Comparison of ENCODE assay signal across 8 cellular contexts in the genomic region with DNA sequence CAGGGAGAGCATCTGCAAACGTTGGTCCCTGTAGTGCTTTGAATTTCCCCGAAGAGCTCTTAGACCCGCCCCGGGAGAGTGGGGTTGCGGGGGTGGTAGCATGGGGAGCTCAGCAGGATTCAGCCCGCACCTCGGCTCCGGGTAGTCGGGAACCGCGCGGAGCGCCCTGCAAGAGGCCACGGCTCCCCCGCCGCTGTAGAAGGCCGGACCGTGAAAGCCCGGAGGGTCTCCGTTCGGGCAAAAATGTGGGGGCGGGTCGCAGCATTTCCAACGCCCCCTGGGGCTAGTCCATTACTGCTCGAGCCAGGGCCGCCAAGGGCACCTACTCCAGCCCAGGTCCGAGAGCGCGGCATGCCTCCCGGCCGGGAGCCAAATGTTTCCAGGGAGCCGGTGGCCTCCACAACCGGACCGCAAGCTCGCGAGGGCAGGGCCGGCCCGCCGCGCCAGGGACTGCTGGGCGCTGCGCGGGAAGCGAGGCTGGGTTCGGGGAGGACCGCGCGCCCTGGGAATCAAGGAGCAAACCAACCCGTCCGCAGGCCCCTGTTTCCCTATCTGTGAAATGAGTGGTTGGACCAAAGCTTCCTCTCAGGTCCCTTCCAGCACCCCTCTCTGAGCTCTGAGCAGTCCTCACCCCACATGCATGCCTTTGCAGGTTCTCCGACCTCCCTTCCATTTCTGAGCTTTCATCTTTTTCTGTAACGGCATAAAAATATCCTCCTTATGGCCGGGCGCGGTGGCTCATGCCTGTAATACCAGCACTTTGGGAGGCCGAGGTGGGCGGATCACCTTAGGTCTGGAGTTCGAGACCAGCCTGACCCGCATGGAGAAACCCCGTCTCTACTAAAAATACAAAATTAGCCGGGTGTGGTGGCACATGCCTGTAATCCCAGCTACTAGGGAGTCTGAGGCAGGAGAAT. TPM values are rescaled to one million over a fixed set of nuclear protein-coding genes. Genes with fewer than 3 reads are reported as not detected.
DNase-seq lines count a peak whose midpoint lies in the region; ATAC-seq and TF ChIP-seq lines count a peak whose summit lies in the region.

No MANE protein-coding gene starts in this region.

- peak; percentile 8 for TF ChIP-seq POLR2A in prostate gland (IDR thresholded peaks at IDR 0.05)

- H3K4me1 ChIP-seq in right atrium auricular region: peaks cover 0 to 38% of the 10 kb centered on the region in 2 donors
- H3K4me1 ChIP-seq in prostate gland (replicated peaks): peaks cover 16% of the 10 kb centered on the region

- intact Hi-C loops in prostate gland (cut with DNase I): loop anchor here (5.0 kb wide), 1 partner anchor 71 kb away; the partner anchor contains the start of gene EPHX1

- WGBS in prostate gland: 7% methylated on average over 60 of the region's 61 CpGs

- H3K36me3 ChIP-seq in right atrium auricular region (no peaks in the 10 kb centered on the region), prostate gland (no peaks in the 10 kb centered on the region)

- peak overlapping the region; percentile 97 for H3K27ac ChIP-seq in angular gyrus (ENCODE audit: low read depth, low read length)
- H3K27ac ChIP-seq in right atrium auricular region: peak overlapping the region; percentile 85 to 92
- peak overlapping the region; percentile 94 to 95 for H3K27ac ChIP-seq in prostate gland

- H3K4me3 ChIP-seq in right atrium auricular region (peak overlapping the region; percentile 96 to 99), prostate gland (peak overlapping the region; percentile 78 to 86)

- peak; percentile 12 for ATAC-seq in HG02970 (IDR thresholded peaks at IDR 0.05; ENCODE audit: low FRiP score, unreplicated experiment)

- H3K27me3 ChIP-seq in right atrium auricular region: no peaks in the 10 kb centered on the region
- H3K27me3 ChIP-seq in prostate gland (replicated peaks; ENCODE audit: insufficient read depth): no peaks in the 10 kb centered on the region

- DNase-seq in SKM-1 treated with dmso at 0.1 percent for 144 hours (lab: John Stamatoyannopoulos, UW; ENCODE audit: unreplicated experiment): peak; percentile 42
- no peak for DNase-seq in SKM-1 (lab: John Stamatoyannopoulos, UW; ENCODE audit: unreplicated experiment)
- DNase-seq in NOMO-1 treated with dmso at 0.1 percent for 144 hours (lab: John Stamatoyannopoulos, UW; ENCODE audit: unreplicated experiment): peak; percentile 5
- peak; percentile 67 for DNase-seq in right atrium auricular region (ENCODE audit: low spot score)
- DNase-seq in prostate gland (ENCODE audit: low spot score): peak; percentile 46
- DNase-seq in NCI-H82 (lab: John Stamatoyannopoulos, UW): no peak

- H3K9me3 ChIP-seq in right atrium auricular region (no peaks in the 10 kb centered on the region), prostate gland (no peaks in the 10 kb centered on the region)

- no peak for TF ChIP-seq CTCF in right atrium auricular region (IDR thresholded peaks at IDR 0.05)
- TF ChIP-seq CTCF in prostate gland (IDR thresholded peaks at IDR 0.05): no peak

RNA-seq across cellular contexts. Expression of gene TMEM63A, which starts 0.8 kb away (rescaled TPM):
- 10 to 100 TPM; 16.0 to 19.0 TPM for total RNA-seq in right atrium auricular region
- total RNA-seq in prostate gland: 100 to 1,000 TPM; 141 to 192 TPM

RNA-seq across cellular contexts. Expression of gene LEFTY1, which starts 6.0 kb away (rescaled TPM):
- under 1 TPM in 1 of 2 donors, not detected in 1; 0.35 TPM for total RNA-seq in right atrium auricular region
- 1 to 10 TPM; 1.7 to 2.0 TPM for total RNA-seq in prostate gland

RNA-seq across cellular contexts. Expression of gene PYCR2, which starts 41.1 kb away (rescaled TPM):
- total RNA-seq in right atrium auricular region (10 to 100 TPM; 50.3 to 57.3 TPM), prostate gland (10 to 100 TPM; 70.8 to 80.2 TPM)

RNA-seq across cellular contexts. Expression of gene LEFTY2, which starts 58.1 kb away (rescaled TPM):
- total RNA-seq in right atrium auricular region (under 1 TPM; 0.70 to 0.90 TPM), prostate gland (1 to 10 TPM in 1 of 2 donors, not detected in 1; 7.9 TPM)

Comparison
In these comparisons a context has a peak if more than half of its experiments do, and no peak if none do; other contexts are left out.
1. DNase-seq: peak in SKM-1 treated with dmso at 0.1 percent for 144 hours (single experiment), NOMO-1 treated with dmso at 0.1 percent for 144 hours (single experiment), right atrium auricular region (single experiment) and prostate gland (single experiment); none in SKM-1 (single experiment) and NCI-H82 (single experiment).
2. RNA of gene TMEM63A, which starts 0.8 kb away (total RNA-seq): 141 to 192 TPM in prostate gland; 16.0 to 19.0 TPM in right atrium auricular region; every median in the first group is over 4 times any median in the second.
3. Peak in every context shown above with its lines, with median percentiles within 50 percentile points of each other: H3K27ac ChIP-seq.